ENCODE assay signal across 18 cellular contexts in the genomic region with DNA sequence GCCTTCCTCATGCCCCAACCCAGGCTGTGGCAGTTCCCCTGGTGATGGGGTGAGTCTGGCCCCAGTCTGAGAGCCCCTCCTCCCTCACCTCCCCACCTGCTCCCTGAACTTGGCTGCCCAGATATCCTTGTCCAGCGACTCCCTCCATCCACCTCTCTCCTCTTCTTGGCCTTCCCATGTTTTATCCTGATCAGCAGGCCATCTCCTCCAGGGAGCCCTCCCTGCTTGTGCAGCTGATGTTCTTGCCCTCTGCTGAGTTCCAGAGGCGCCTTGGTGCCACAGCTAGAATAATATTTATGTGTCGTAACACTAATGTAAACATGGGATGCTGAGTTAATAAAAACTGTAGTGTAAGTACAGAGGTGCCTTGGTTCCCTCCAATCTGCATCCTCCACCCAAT. TPM values are rescaled to one million over a fixed set of nuclear protein-coding genes. Genes with fewer than 3 reads are reported as not detected.
DNase-seq lines count a peak whose midpoint lies in the region; ATAC-seq, FAIRE-seq and TF ChIP-seq lines count a peak whose summit lies in the region.
"Had no signal": no experiment of that assay in that cellular context is flagged by ENCODE, and none has a peak within 500 bp of the region (broad histone marks: within the 10 kb centered on the region; RNA-seq: fewer than 3 reads in every experiment).

No MANE protein-coding gene starts in this region.

- H4K8ac ChIP-seq in neuronal stem cell (ENCODE audit: low read depth, low read length), result no peak overlapping the region

- no peak overlapping the region for H3K4ac ChIP-seq in neuronal stem cell (ENCODE audit: low read length)

- H3K23ac ChIP-seq in neuronal stem cell (ENCODE audit: low read depth, low read length, poor library complexity), result peak overlapping the region; percentile 37

- H3K14ac ChIP-seq in neuronal stem cell (ENCODE audit: low read length), result no peak overlapping the region

- H3K27ac ChIP-seq in 22Rv1 (peak overlapping the region; percentile 75; the same call in 1 of the 2 replicates), A549 (no peak overlapping the region), K562 (ENCODE audit: extremely low read depth, low read depth, low read length) (no peak overlapping the region), neuronal stem cell (replicated peaks; ENCODE audit: low read length) (no peak overlapping the region)
- H3K27ac ChIP-seq: BLaER1 had no signal

- H2BK15ac ChIP-seq in neuronal stem cell (ENCODE audit: low read length), result peak overlapping the region; percentile 14

- H3K4me3 ChIP-seq in A549 (no peak overlapping the region), K562 (no peak overlapping the region), neuronal stem cell (ENCODE audit: low read length in 2 of 2) (no peak overlapping the region)
- H3K4me3 ChIP-seq: BLaER1 had no signal

- no peak for DNase-seq in A549 (ENCODE audit: low read depth in 1 of 2, low spot score in 1 of 2)
- no peak for DNase-seq in K562 (ENCODE audit: extremely low read depth in 1 of 4, low spot score in 3 of 4)
- no peak for DNase-seq in neuronal stem cell (ENCODE audit: low spot score)
- no peak for DNase-seq in T1000 (lab: John Stamatoyannopoulos, UW)
- no peak for DNase-seq in NCI-H1694 (lab: John Stamatoyannopoulos, UW)
- DNase-seq: AML-193; Calu3; CD4-positive, CD25-positive, alpha-beta regulatory T cell; DMS 273 treated with DMSO at 0.1 percent for 48 hours; EL; HCEC 1CT; KBM-7 had no signal

- peak overlapping the region; percentile 89 for H2AK5ac ChIP-seq in neuronal stem cell (ENCODE audit: low read depth, low read length)

- no peak overlapping the region for H2BK120ac ChIP-seq in neuronal stem cell (ENCODE audit: low read depth, low read length)

- no peak for TF ChIP-seq RAD21 in A549 (conservative IDR thresholded peaks at IDR 0.05 in 1 of 2, IDR thresholded peaks at IDR 0.05 in 1 of 2)
- TF ChIP-seq RAD21 in K562 (CRISPR knock-in tag; conservative IDR thresholded peaks at IDR 0.05 in 1 of 2, IDR thresholded peaks at IDR 0.05 in 1 of 2), result no peak

- in situ Hi-C loops in K562 (cut with MboI), result no loop called here

- H2BK5ac ChIP-seq in neuronal stem cell (ENCODE audit: low read length), result peak overlapping the region; percentile 77

- POLR2A ChIA-PET in A549 (lab: Yijun Ruan, JAX), result no interaction called here
- POLR2A ChIA-PET in K562 (lab: Yijun Ruan, JAX), result no interaction called here

- intact Hi-C loops in K562 (cut with micrococcal nuclease), result no loop called here

- BruUV-seq in K562 (replicated peaks; lab: Mats Ljungman, UMichigan), result no TSS peak

- no peak overlapping the region for H2AFZ ChIP-seq in K562 (ENCODE audit: low read depth, low read length)
- H2AFZ ChIP-seq in neuronal stem cell (ENCODE audit: low read length), result no peak overlapping the region

- H3K9ac ChIP-seq in K562 (ENCODE audit: insufficient read depth in 1 of 2, low read depth in 2 of 2, low read length in 2 of 2), result no peak overlapping the region
- no peak overlapping the region for H3K9ac ChIP-seq in neuronal stem cell (ENCODE audit: low read depth, low read length, poor library complexity)
- H3K9ac ChIP-seq: BLaER1 had no signal

- TF ChIP-seq EP300 in A549 (IDR thresholded peaks at IDR 0.05) (no peak), K562 (IDR thresholded peaks at IDR 0.05; ENCODE audit: low read length) (no peak)

- H3K36me3 ChIP-seq in K562 (ENCODE audit: control insufficient read depth, insufficient read depth, low read length), result no peaks in the 10 kb centered on the region
- no peaks in the 10 kb centered on the region for H3K36me3 ChIP-seq in neuronal stem cell (replicated peaks in 1 of 2; ENCODE audit: control insufficient read depth in 2 of 2, insufficient read depth in 2 of 2, low read length in 2 of 2)
- H3K36me3 ChIP-seq: BLaER1 had no signal

- H3K27me3 ChIP-seq in K562 (ENCODE audit: control insufficient read depth in 2 of 2, insufficient read depth in 2 of 2, low read length in 2 of 2) (peaks cover 37 to 57% of the 10 kb centered on the region in 2 experiments), neuronal stem cell (ENCODE audit: control insufficient read depth in 3 of 3, insufficient read depth in 3 of 3, low read depth in 1 of 3, low read length in 3 of 3) (no peaks in the 10 kb centered on the region)
- H3K27me3 ChIP-seq: BLaER1 had no signal

- H3K4me1 ChIP-seq in A549 (peaks cover 27% of the 10 kb centered on the region), K562 (replicated peaks in 1 of 2; ENCODE audit: control insufficient read depth in 2 of 2, insufficient read depth in 2 of 2, low read length in 2 of 2) (peaks cover 0 to 14% of the 10 kb centered on the region in 2 experiments; a peak in 2 of 5 replicates), neuronal stem cell (ENCODE audit: control insufficient read depth in 2 of 2, insufficient read depth in 1 of 2, low read depth in 1 of 2, low read length in 2 of 2) (peaks cover 19 to 20% of the 10 kb centered on the region in 2 donors)

- CTCF ChIA-PET in A549 (lab: Yijun Ruan, JAX), result interaction anchor here (0.9 to 2.7 kb wide), 7 partner anchors 10 to 270 kb away, joined by 3 to 14 read pairs (median 5); no protein-coding TSS in a partner anchor
- CTCF ChIA-PET in K562 (lab: Yijun Ruan, JAX; ENCODE audit: low intra/inter-chr PET ratio), result no interaction called here

- no peaks in the 10 kb centered on the region for H3K79me2 ChIP-seq in K562 (ENCODE audit: control insufficient read depth, insufficient read depth, low read length)

- H2BK12ac ChIP-seq in neuronal stem cell (ENCODE audit: low read length), result no peak overlapping the region

- 50% methylated on average over 3 of the region's 3 CpGs for WGBS in A549 (ENCODE audit: missing lambda C conversion rate)
- WGBS in K562 (ENCODE audit: insufficient coverage, low coverage, missing lambda C conversion rate), result 0% methylated on average over 3 of the region's 3 CpGs
- no CpG with 5 or more reads among the region's 3 CpGs for WGBS in neuronal stem cell (ENCODE audit: extremely low coverage in 2 of 2, insufficient read length in 2 of 2, insufficient replicate concordance in 1 of 2), 2 donors

- TF ChIP-seq CTCF in 22Rv1 (IDR thresholded peaks at IDR 0.05), result no peak
- TF ChIP-seq CTCF in A549 (IDR thresholded peaks at IDR 0.05), result no peak
- no peak for TF ChIP-seq CTCF in K562 (IDR thresholded peaks at IDR 0.05 in 2 of 3, conservative IDR thresholded peaks at IDR 0.05 in 1 of 3; ENCODE audit: insufficient read depth in 2 of 3, low read depth in 1 of 3, low read length in 3 of 3)

- no peaks in the 10 kb centered on the region for H3K79me1 ChIP-seq in neuronal stem cell (ENCODE audit: low read depth, low read length)

- no peaks in the 10 kb centered on the region for H3K9me1 ChIP-seq in K562 (ENCODE audit: control insufficient read depth, insufficient read depth, low read length)

- FAIRE-seq in A549 (lab: Jason Lieb, UNC), result no peak
- no peak for FAIRE-seq in K562 (lab: Jason Lieb, UNC)
- FAIRE-seq: G401.6, GM12891 had no signal

- no peak overlapping the region for H3K18ac ChIP-seq in neuronal stem cell (ENCODE audit: low read length)

- no peak overlapping the region for H4K91ac ChIP-seq in neuronal stem cell (ENCODE audit: low read depth, low read length, poor library complexity)

- 0 out of 2 replicates have a peak, but pooled peaks cover 3% of the 10 kb centered on the region for H4K20me1 ChIP-seq in K562 (replicated peaks; ENCODE audit: control insufficient read depth, insufficient read depth, low read length)

- H3K4me2 ChIP-seq in A549, result no peak overlapping the region
- no peak overlapping the region for H3K4me2 ChIP-seq in K562 (ENCODE audit: insufficient read depth, low read length)
- no peak overlapping the region for H3K4me2 ChIP-seq in neuronal stem cell (ENCODE audit: insufficient read depth, low read length, poor library complexity, severe bottlenecking)
- H3K4me2 ChIP-seq: BLaER1 had no signal

- H3K9me3 ChIP-seq in A549 (no peaks in the 10 kb centered on the region), K562 (replicated peaks; ENCODE audit: control insufficient read depth, insufficient read depth, low read depth, low read length) (no peaks in the 10 kb centered on the region), neuronal stem cell (replicated peaks in 1 of 2; ENCODE audit: control insufficient read depth in 2 of 2, insufficient read depth in 1 of 2, low read depth in 1 of 2, low read length in 2 of 2) (no peaks in the 10 kb centered on the region)
- H3K9me3 ChIP-seq: BLaER1 had no signal

- no peak for TF ChIP-seq POLR2A in A549 (IDR thresholded peaks at IDR 0.05; ENCODE audit: low read length)
- TF ChIP-seq POLR2A in K562 (conservative IDR thresholded peaks at IDR 0.05), result no peak

- ATAC-seq in A549, result no peak
- ATAC-seq in K562, result no peak
- ATAC-seq in GM21526 (IDR thresholded peaks at IDR 0.05; ENCODE audit: low FRiP score, unreplicated experiment), result no peak

RNA-seq across cellular contexts. Expression of a gene that starts 10.4 kb away (rescaled TPM):
- polyA plus RNA-seq in A549 (2011; rRNA removed) (0.11 and 0.12 TPM in 2 replicates), A549 (2017; fragmentation: RNase III; extraction: RNeasy Plus Mini Kit Qiagen cat#74134 plus additional on column Dnase treatment) (0.03 to 0.20 TPM (median 0.07 TPM) in 3 replicates), K562 (2011; rRNA removed) (not detected in 2 replicates), K562 (2014; fragmentation: Illumina TruSeq; extraction: Trizol) (not detected in 2 replicates), K562 (2014; fragmentation: Nextera tagmentation; extraction: Ambion mirVana) (not detected), K562 (2014; rRNA removed) (not detected in 2 replicates)
- 0.04 and 0.05 TPM in 2 replicates for polyA plus RNA-seq in A549 (2012; cell fraction: cytosol; rRNA removed)
- polyA plus RNA-seq in A549 (2012; cell fraction: nucleus; rRNA removed), result 0.08 and 0.12 TPM in 2 replicates
- polyA minus RNA-seq in A549 (2011; rRNA and poly(A)+ RNA removed), result not detected in 2 replicates
- not detected in 2 replicates for total RNA-seq in K562 (2011; cell fraction: chromatin; rRNA removed; ENCODE audit: low replicate concordance)
- not detected in 2 replicates for total RNA-seq in K562 (2011; cell fraction: nucleolus; rRNA removed)
- total RNA-seq in K562 (2011; cell fraction: nucleoplasm; rRNA removed), result not detected in 2 replicates
- total RNA-seq in K562 (2014; rRNA removed) (not detected in 2 replicates), K562 (2014; rRNA removed; fragmentation: Illumina TruSeq; extraction: Trizol) (not detected in 2 replicates), K562 (2015; rRNA removed; fragmentation: Illumina TruSeq; extraction: Trizol) (not detected in 2 replicates), K562 (2021) (not detected in 2 replicates)
- polyA plus RNA-seq in K562 (2011; cell fraction: cytosol; rRNA removed), result not detected in 2 replicates
- not detected in 2 replicates for polyA plus RNA-seq in K562 (2011; cell fraction: nucleus; rRNA removed)
- not detected in 2 replicates for polyA plus RNA-seq in K562 (2012)
- polyA minus RNA-seq in K562 (2011; rRNA and poly(A)+ RNA removed), result not detected in 2 replicates
- not detected in 2 replicates for polyA minus RNA-seq in K562 (2011; cell fraction: cytosol; rRNA and poly(A)+ RNA removed)
- not detected in 2 replicates for polyA minus RNA-seq in K562 (2011; cell fraction: nucleus; rRNA and poly(A)+ RNA removed)
- 1.7 TPM for polyA plus RNA-seq in neuronal stem cell (2013, experiment 1 of 2)
- 1.4 TPM for polyA plus RNA-seq in neuronal stem cell (2013, experiment 2 of 2)
- total RNA-seq: Calu3; CD4-positive, CD25-positive, alpha-beta regulatory T cell had no signal
- polyA plus RNA-seq: CD4-positive, CD25-positive, alpha-beta regulatory T cell had no signal

RNA-seq across cellular contexts. Expression of a gene that starts 31.8 kb away (rescaled TPM):
- polyA plus RNA-seq in A549 (2011; rRNA removed), result 43.2 and 53.0 TPM in 2 replicates
- polyA plus RNA-seq in A549 (2012; cell fraction: cytosol; rRNA removed), result 32.8 and 35.7 TPM in 2 replicates
- polyA plus RNA-seq in A549 (2012; cell fraction: nucleus; rRNA removed), result 64.8 and 72.6 TPM in 2 replicates
- 44.1 to 48.8 TPM (median 48.3 TPM) in 3 replicates for polyA plus RNA-seq in A549 (2017; fragmentation: RNase III; extraction: RNeasy Plus Mini Kit Qiagen cat#74134 plus additional on column Dnase treatment)
- polyA minus RNA-seq in A549 (2011; rRNA and poly(A)+ RNA removed), result 40.6 and 49.4 TPM in 2 replicates
- 110 and 155 TPM in 2 replicates for total RNA-seq in K562 (2011; cell fraction: chromatin; rRNA removed; ENCODE audit: low replicate concordance)
- total RNA-seq in K562 (2011; cell fraction: nucleolus; rRNA removed), result 95.4 and 123 TPM in 2 replicates
- total RNA-seq in K562 (2011; cell fraction: nucleoplasm; rRNA removed), result 110 and 121 TPM in 2 replicates
- 30.8 and 42.0 TPM in 2 replicates for total RNA-seq in K562 (2014; rRNA removed)
- 24.3 and 28.2 TPM in 2 replicates for total RNA-seq in K562 (2014; rRNA removed; fragmentation: Illumina TruSeq; extraction: Trizol)
- total RNA-seq in K562 (2015; rRNA removed; fragmentation: Illumina TruSeq; extraction: Trizol), result 36.4 and 44.5 TPM in 2 replicates
- 36.4 and 42.6 TPM in 2 replicates for total RNA-seq in K562 (2021)
- polyA plus RNA-seq in K562 (2011; rRNA removed), result 46.3 and 50.4 TPM in 2 replicates
- polyA plus RNA-seq in K562 (2011; cell fraction: cytosol; rRNA removed), result 30.6 and 34.6 TPM in 2 replicates
- 121 and 133 TPM in 2 replicates for polyA plus RNA-seq in K562 (2011; cell fraction: nucleus; rRNA removed)
- 30.2 and 57.3 TPM in 2 replicates for polyA plus RNA-seq in K562 (2012)
- 26.4 and 26.7 TPM in 2 replicates for polyA plus RNA-seq in K562 (2014; fragmentation: Illumina TruSeq; extraction: Trizol)
- polyA plus RNA-seq in K562 (2014; fragmentation: Nextera tagmentation; extraction: Ambion mirVana), result under 1 TPM; 0.32 to 0.37 TPM
- polyA plus RNA-seq in K562 (2014; rRNA removed), result 34.3 and 41.4 TPM in 2 replicates
- 32.2 and 37.5 TPM in 2 replicates for polyA minus RNA-seq in K562 (2011; rRNA and poly(A)+ RNA removed)
- polyA minus RNA-seq in K562 (2011; cell fraction: cytosol; rRNA and poly(A)+ RNA removed), result 16.3 and 23.9 TPM in 2 replicates
- 53.7 and 96.3 TPM in 2 replicates for polyA minus RNA-seq in K562 (2011; cell fraction: nucleus; rRNA and poly(A)+ RNA removed)
- polyA plus RNA-seq in neuronal stem cell (2013, experiment 1 of 2), result 30.6 TPM
- polyA plus RNA-seq in neuronal stem cell (2013, experiment 2 of 2), result 30.2 TPM

RNA-seq across cellular contexts. Expression of a gene that starts 45.6 kb away (rescaled TPM):
- 65.5 and 90.8 TPM in 2 replicates for polyA plus RNA-seq in A549 (2011; rRNA removed)
- 46.0 and 46.7 TPM in 2 replicates for polyA plus RNA-seq in A549 (2012; cell fraction: cytosol; rRNA removed)
- 22.9 and 25.5 TPM in 2 replicates for polyA plus RNA-seq in A549 (2012; cell fraction: nucleus; rRNA removed)
- polyA plus RNA-seq in A549 (2017; fragmentation: RNase III; extraction: RNeasy Plus Mini Kit Qiagen cat#74134 plus additional on column Dnase treatment), result 78.2 to 82.0 TPM (median 81.4 TPM) in 3 replicates
- 12.9 and 17.1 TPM in 2 replicates for polyA minus RNA-seq in A549 (2011; rRNA and poly(A)+ RNA removed)
- total RNA-seq in K562 (2011; cell fraction: chromatin; rRNA removed; ENCODE audit: low replicate concordance), result 19.9 and 36.1 TPM in 2 replicates
- 29.5 and 31.9 TPM in 2 replicates for total RNA-seq in K562 (2011; cell fraction: nucleolus; rRNA removed)
- total RNA-seq in K562 (2011; cell fraction: nucleoplasm; rRNA removed), result 27.8 and 33.5 TPM in 2 replicates
- 63.3 and 92.9 TPM in 2 replicates for total RNA-seq in K562 (2014; rRNA removed)
- 140 and 158 TPM in 2 replicates for total RNA-seq in K562 (2014; rRNA removed; fragmentation: Illumina TruSeq; extraction: Trizol)
- 113 and 133 TPM in 2 replicates for total RNA-seq in K562 (2015; rRNA removed; fragmentation: Illumina TruSeq; extraction: Trizol)
- 161 and 179 TPM in 2 replicates for total RNA-seq in K562 (2021)
- 128 and 161 TPM in 2 replicates for polyA plus RNA-seq in K562 (2011; rRNA removed)
- polyA plus RNA-seq in K562 (2011; cell fraction: cytosol; rRNA removed), result 49.2 and 81.5 TPM in 2 replicates
- polyA plus RNA-seq in K562 (2011; cell fraction: nucleus; rRNA removed), result 67.5 and 72.8 TPM in 2 replicates
- 166 and 322 TPM in 2 replicates for polyA plus RNA-seq in K562 (2012)
- 110 and 119 TPM in 2 replicates for polyA plus RNA-seq in K562 (2014; fragmentation: Illumina TruSeq; extraction: Trizol)
- polyA plus RNA-seq in K562 (2014; fragmentation: Nextera tagmentation; extraction: Ambion mirVana), result 100 to 1,000 TPM; 832 to 927 TPM
- 58.5 and 98.3 TPM in 2 replicates for polyA plus RNA-seq in K562 (2014; rRNA removed)
- 17.7 and 23.0 TPM in 2 replicates for polyA minus RNA-seq in K562 (2011; rRNA and poly(A)+ RNA removed)
- polyA minus RNA-seq in K562 (2011; cell fraction: cytosol; rRNA and poly(A)+ RNA removed), result 19.1 and 24.0 TPM in 2 replicates
- polyA minus RNA-seq in K562 (2011; cell fraction: nucleus; rRNA and poly(A)+ RNA removed), result 17.8 and 17.9 TPM in 2 replicates
- 222 TPM for polyA plus RNA-seq in neuronal stem cell (2013, experiment 1 of 2)
- 222 TPM for polyA plus RNA-seq in neuronal stem cell (2013, experiment 2 of 2)

RNA-seq across cellular contexts. Expression of a gene that starts 46.7 kb away (rescaled TPM):
- polyA plus RNA-seq in A549 (2011; rRNA removed), result not detected in 2 replicates
- polyA plus RNA-seq in A549 (2012; cell fraction: cytosol; rRNA removed), result not detected in 2 replicates
- polyA plus RNA-seq in A549 (2012; cell fraction: nucleus; rRNA removed), result not detected in 2 replicates
- polyA plus RNA-seq in A549 (2017; fragmentation: RNase III; extraction: RNeasy Plus Mini Kit Qiagen cat#74134 plus additional on column Dnase treatment), result not detected in 3 replicates
- not detected in 2 replicates for polyA minus RNA-seq in A549 (2011; rRNA and poly(A)+ RNA removed)
- total RNA-seq in K562 (2011; cell fraction: chromatin; rRNA removed; ENCODE audit: low replicate concordance), result not detected in 2 replicates
- not detected in 2 replicates for total RNA-seq in K562 (2011; cell fraction: nucleolus; rRNA removed)
- not detected in 2 replicates for total RNA-seq in K562 (2011; cell fraction: nucleoplasm; rRNA removed)
- total RNA-seq in K562 (2014; rRNA removed), result not detected in 2 replicates
- total RNA-seq in K562 (2014; rRNA removed; fragmentation: Illumina TruSeq; extraction: Trizol), result not detected in 2 replicates
- not detected in 2 replicates for total RNA-seq in K562 (2015; rRNA removed; fragmentation: Illumina TruSeq; extraction: Trizol)
- not detected in 2 replicates for total RNA-seq in K562 (2021)
- polyA plus RNA-seq in K562 (2011; rRNA removed), result not detected in 2 replicates
- not detected in 2 replicates for polyA plus RNA-seq in K562 (2011; cell fraction: cytosol; rRNA removed)
- not detected in 2 replicates for polyA plus RNA-seq in K562 (2011; cell fraction: nucleus; rRNA removed)
- not detected in 2 replicates for polyA plus RNA-seq in K562 (2012)
- not detected in 2 replicates for polyA plus RNA-seq in K562 (2014; fragmentation: Illumina TruSeq; extraction: Trizol)
- polyA plus RNA-seq in K562 (2014; fragmentation: Nextera tagmentation; extraction: Ambion mirVana), result not detected
- not detected in 2 replicates for polyA plus RNA-seq in K562 (2014; rRNA removed)
- polyA minus RNA-seq in K562 (2011; rRNA and poly(A)+ RNA removed), result not detected in 2 replicates
- polyA minus RNA-seq in K562 (2011; cell fraction: cytosol; rRNA and poly(A)+ RNA removed), result not detected in 2 replicates
- not detected in 2 replicates for polyA minus RNA-seq in K562 (2011; cell fraction: nucleus; rRNA and poly(A)+ RNA removed)
- polyA plus RNA-seq in neuronal stem cell (2013, experiment 1 of 2), result not detected
- not detected for polyA plus RNA-seq in neuronal stem cell (2013, experiment 2 of 2)
- total RNA-seq: Calu3; CD4-positive, CD25-positive, alpha-beta regulatory T cell; H4 had no signal
- polyA plus RNA-seq: CD4-positive, CD25-positive, alpha-beta regulatory T cell had no signal
